17 cellular contexts compared by ENCODE assay signal in genomic region chr5:153099328-153099727, GRCh38.
DNase-seq lines count a peak whose midpoint lies in the region; ATAC-seq, FAIRE-seq and TF ChIP-seq lines count a peak whose summit lies in the region.
"Had no signal": no experiment of that assay in that cellular context is flagged by ENCODE, and none has a peak within 500 bp of the region (broad histone marks: within the 10 kb centered on the region; RNA-seq: fewer than 3 reads in every experiment).

No MANE protein-coding gene starts in this region.

- H3K9ac ChIP-seq in keratinocyte (ENCODE audit: control insufficient read depth, extremely low read depth, insufficient read depth, low read length): no peak overlapping the region
- H3K9ac ChIP-seq: BLaER1 treated with 17β-estradiol and CSF1 and Interleukin-3, amounts not matched to agents 10 nM and 100 nM had no signal

- H3K4me1 ChIP-seq in RWPE2 (ENCODE audit: insufficient read depth, poor library complexity, severe bottlenecking): no peaks in the 10 kb centered on the region
- no peaks in the 10 kb centered on the region for H3K4me1 ChIP-seq in keratinocyte (ENCODE audit: control insufficient read depth, extremely low read depth, insufficient read depth, low read length)
- H3K4me1 ChIP-seq in lower lobe of right lung: no peaks in the 10 kb centered on the region
- H3K4me1 ChIP-seq: BLaER1 treated with 17β-estradiol and CSF1 and Interleukin-3, amounts not matched to agents 10 nM and 100 nM had no signal

- H3K27me3 ChIP-seq in RWPE2 (ENCODE audit: insufficient read depth, poor library complexity, severe bottlenecking): no peaks in the 10 kb centered on the region
- H3K27me3 ChIP-seq in keratinocyte (ENCODE audit: control insufficient read depth, extremely low read depth, insufficient read depth, low read length): no peaks in the 10 kb centered on the region
- H3K27me3 ChIP-seq in lower lobe of right lung (ENCODE audit: low read depth): no peaks in the 10 kb centered on the region
- H3K27me3 ChIP-seq: BLaER1 treated with 17β-estradiol and CSF1 and Interleukin-3, amounts not matched to agents 10 nM and 100 nM had no signal

- peak; percentile 48 for DNase-seq in NCI-H748 (lab: John Stamatoyannopoulos, UW; ENCODE audit: unreplicated experiment)
- no peak for DNase-seq in NCI-H748 treated with DMSO at 0.1 percent for 48 hours (lab: John Stamatoyannopoulos, UW)
- DNase-seq in NCI-H146 treated with DMSO at 0.1 percent for 48 hours (lab: John Stamatoyannopoulos, UW; ENCODE audit: unreplicated experiment): peak; percentile 73
- DNase-seq in RWPE2 (ENCODE audit: low spot score): no peak
- DNase-seq in keratinocyte (ENCODE audit: low read depth, low spot score): no peak
- no peak for DNase-seq in NCI-H774 (lab: John Stamatoyannopoulos, UW)
- DNase-seq in lower lobe of right lung: no peak
- no peak for DNase-seq in NCI-H446 treated with DMSO at 0.1 percent for 48 hours (lab: John Stamatoyannopoulos, UW)
- DNase-seq: EL; H9; NCI-H1105 treated with DMSO at 0.1 percent for 48 hours; NCI-H1930; NK-92 treated with Interleukin-12 subunit alpha and Interleukin-12 subunit beta, amount 100 ng/mL, for 24 hours; SIG-M5 had no signal

- FAIRE-seq in keratinocyte (lab: Jason Lieb, UNC): peak; percentile 53
- FAIRE-seq: A204.1 had no signal

- H3K4me3 ChIP-seq in RWPE2 (ENCODE audit: severe bottlenecking) (no peak overlapping the region), keratinocyte (ENCODE audit: control insufficient read depth in 2 of 3, extremely low read depth in 1 of 3, insufficient read depth in 2 of 3, low read depth in 1 of 3, low read length in 3 of 3) (no peak overlapping the region), lower lobe of right lung (no peak overlapping the region)
- H3K4me3 ChIP-seq: BLaER1 treated with 17β-estradiol and CSF1 and Interleukin-3, amounts not matched to agents 10 nM and 100 nM had no signal

- H3K9me3 ChIP-seq in RWPE2 (ENCODE audit: severe bottlenecking): no peaks in the 10 kb centered on the region
- no peaks in the 10 kb centered on the region for H3K9me3 ChIP-seq in keratinocyte (ENCODE audit: control insufficient read depth, low read depth, low read length)
- no peaks in the 10 kb centered on the region for H3K9me3 ChIP-seq in lower lobe of right lung
- H3K9me3 ChIP-seq: BLaER1 treated with 17β-estradiol and CSF1 and Interleukin-3, amounts not matched to agents 10 nM and 100 nM had no signal

- H3K9me1 ChIP-seq in keratinocyte (ENCODE audit: control insufficient read depth, extremely low read depth, insufficient read depth, low read length): no peaks in the 10 kb centered on the region

- dilution Hi-C loops in keratinocyte (cut with MboI; ENCODE audit: extremely low pct_ligation_motif_present, low sequenced_read_pairs): no loop called here

- no peaks in the 10 kb centered on the region for H3K36me3 ChIP-seq in RWPE2 (ENCODE audit: low read depth)
- H3K36me3 ChIP-seq in keratinocyte (ENCODE audit: control insufficient read depth in 2 of 2, extremely low read depth in 1 of 2, insufficient read depth in 2 of 2, low read length in 2 of 2): no peaks in the 10 kb centered on the region
- no peaks in the 10 kb centered on the region for H3K36me3 ChIP-seq in lower lobe of right lung
- H3K36me3 ChIP-seq: BLaER1 treated with 17β-estradiol and CSF1 and Interleukin-3, amounts not matched to agents 10 nM and 100 nM had no signal

- H3K27ac ChIP-seq in RWPE2 (ENCODE audit: poor library complexity, severe bottlenecking) (no peak overlapping the region), keratinocyte (ENCODE audit: control insufficient read depth, insufficient read depth, low read length) (no peak overlapping the region), lower lobe of right lung (no peak overlapping the region)
- H3K27ac ChIP-seq: BLaER1 treated with 17β-estradiol and CSF1 and Interleukin-3, amounts not matched to agents 10 nM and 100 nM; HL-60 had no signal

- no peaks in the 10 kb centered on the region for H4K20me1 ChIP-seq in keratinocyte (ENCODE audit: control insufficient read depth, extremely low read depth, insufficient read depth, low read length)
- H4K20me1 ChIP-seq: BLaER1 treated with 17β-estradiol and CSF1 and Interleukin-3, amounts not matched to agents 10 nM and 100 nM had no signal

- no peak overlapping the region for H3K4me2 ChIP-seq in keratinocyte (ENCODE audit: control insufficient read depth, extremely low read depth, insufficient read depth, low read depth, low read length)
- H3K4me2 ChIP-seq: BLaER1 treated with 17β-estradiol and CSF1 and Interleukin-3, amounts not matched to agents 10 nM and 100 nM had no signal

- intact Hi-C loops in lower lobe of right lung (cut with DNase I): no loop called here

- TF ChIP-seq CTCF in RWPE2 (IDR thresholded peaks at IDR 0.05; ENCODE audit: poor library complexity, severe bottlenecking) (no peak), keratinocyte (optimal IDR thresholded peaks at IDR 0.05 in 1 of 3, IDR thresholded peaks at IDR 0.05 in 1 of 3, conservative IDR thresholded peaks at IDR 0.05 in 1 of 3; ENCODE audit: extremely low read depth in 1 of 3, insufficient read depth in 2 of 3, low read length in 3 of 3) (no peak), lower lobe of right lung (IDR thresholded peaks at IDR 0.05) (no peak)

- no peaks in the 10 kb centered on the region for H3K79me2 ChIP-seq in keratinocyte (ENCODE audit: control insufficient read depth, insufficient read depth, low read length)

- 0 out of 3 replicates have a peak, but pooled peaks have one; percentile 29 for ATAC-seq in RWPE2 (ENCODE audit: low read depth)
- no peak for ATAC-seq in lower lobe of right lung

- peak overlapping the region; percentile 26 for H2AFZ ChIP-seq in keratinocyte (ENCODE audit: control insufficient read depth, low read length)

Comparison
In these comparisons a context has a peak if more than half of its experiments do, and no peak if none do; other contexts are left out.
1. DNase-seq: peak in NCI-H748 (single experiment) and NCI-H146 treated with DMSO at 0.1 percent for 48 hours (single experiment); none in NCI-H748 treated with DMSO at 0.1 percent for 48 hours (single experiment), RWPE2 (single experiment), keratinocyte (single experiment), NCI-H774 (single experiment), lower lobe of right lung (single experiment) and NCI-H446 treated with DMSO at 0.1 percent for 48 hours (single experiment).